ENCODE assay signal across 8 cellular contexts in genomic region chr1:224333309-224333926, GRCh38. TPM values are rescaled to one million over a fixed set of nuclear protein-coding genes. Genes with fewer than 3 reads are reported as not detected.
DNase-seq lines count a peak whose midpoint lies in the region; ATAC-seq and TF ChIP-seq lines count a peak whose summit lies in the region.

No MANE protein-coding gene starts in this region.

- H3K9me3 ChIP-seq in Karpas-422 (ENCODE audit: low read length) = peaks cover 5% of the 10 kb centered on the region
- no peaks in the 10 kb centered on the region for H3K9me3 ChIP-seq in PC-3 (ENCODE audit: low read length)

- peak overlapping the region; percentile 92 for H3K27ac ChIP-seq in Karpas-422 (ENCODE audit: low read length)
- H3K27ac ChIP-seq in PC-3 (ENCODE audit: low read length) = 0 out of 2 replicates have a peak overlapping the region, but pooled peaks have one; percentile 2

- no peaks in the 10 kb centered on the region for H3K27me3 ChIP-seq in Karpas-422 (ENCODE audit: low read length)
- H3K27me3 ChIP-seq in PC-3 (ENCODE audit: low read length) = no peaks in the 10 kb centered on the region

- no peaks in the 10 kb centered on the region for H3K27me3 Mint-ChIP-seq in chondrocyte (ENCODE audit: low read depth)

- DNase-seq in stimulated activated CD4-positive, alpha-beta T cell treated with anti-CD3 and anti-CD28 coated beads, Interleukin-4, amount 100 ng/mL, for 24 hours = peak; percentile 39
- no peak for DNase-seq in stimulated activated CD4-positive, alpha-beta T cell treated with anti-CD3 and anti-CD28 coated beads, Interleukin-4, amount 100 ng/mL, for 1 hour
- DNase-seq in Karpas-422 = peak; percentile 93
- peak; percentile 86 for DNase-seq in PC-3
- DNase-seq in chondrocyte (ENCODE audit: low spot score) = no peak
- peak; percentile 74 to 79 for DNase-seq in lung microvascular endothelial cell (ENCODE audit: low read depth in 2 of 2)
- DNase-seq in stimulated activated CD8-positive, alpha-beta memory T cell treated with anti-CD3 and anti-CD28 coated beads, Interleukin-4, amount 100 ng/mL, for 48 hours = no peak

- intact Hi-C loops in PC-3 (cut with micrococcal nuclease) = loop anchor here (1.0 to 5.0 kb wide), 4 partner anchors 57 to 217 kb away; no protein-coding TSS in a partner anchor

- no peaks in the 10 kb centered on the region for H3K36me3 Mint-ChIP-seq in chondrocyte (ENCODE audit: low read depth)

- no peaks in the 10 kb centered on the region for H3F3A ChIP-seq in PC-3 (ENCODE audit: low read length, unreplicated experiment)

- ATAC-seq in GM21786 (IDR thresholded peaks at IDR 0.05; ENCODE audit: unreplicated experiment) = peak; percentile 44
- ATAC-seq in PC-3 = peak; percentile 42

- BruUV-seq in PC-3 (replicated peaks; lab: Mats Ljungman, UMichigan) = no TSS peak

- H3K36me3 ChIP-seq in Karpas-422 (ENCODE audit: insufficient read depth, low read length) (no peaks in the 10 kb centered on the region), PC-3 (ENCODE audit: low read depth, low read length) (no peaks in the 10 kb centered on the region)

- peaks cover 15% of the 10 kb centered on the region for H3K4me1 Mint-ChIP-seq in chondrocyte (ENCODE audit: low read depth)

- TF ChIP-seq CTCF in PC-3 (conservative IDR thresholded peaks at IDR 0.05; ENCODE audit: low read depth, low read length) (peak; percentile 96), chondrocyte (IDR thresholded peaks at IDR 0.05) (peak; percentile 82)

- H3K4me3 ChIP-seq in Karpas-422 (ENCODE audit: low read length) (peak overlapping the region; percentile 55), PC-3 (ENCODE audit: low read length) (peak overlapping the region; percentile 26; the same call in 1 of the 2 replicates)

- H3K9me3 Mint-ChIP-seq in chondrocyte (ENCODE audit: low read depth) = no peaks in the 10 kb centered on the region

- POLR2A ChIA-PET in PC-3 (lab: Charles Lee; ENCODE audit: unreplicated experiment) = no interaction called here

- H4K20me1 ChIP-seq in Karpas-422 (ENCODE audit: insufficient read depth, low read depth, low read length) = no peaks in the 10 kb centered on the region
- H4K20me1 ChIP-seq in PC-3 (ENCODE audit: low read length) = no peaks in the 10 kb centered on the region

- H3K4me2 ChIP-seq in Karpas-422 (ENCODE audit: low read depth, low read length, poor library complexity, severe bottlenecking) (peak overlapping the region; percentile 67), PC-3 (ENCODE audit: low read length) (peak overlapping the region; percentile 70)

- H3K9ac ChIP-seq in Karpas-422 (ENCODE audit: low read length) = peak overlapping the region; percentile 48
- 0 out of 2 replicates have a peak overlapping the region, but pooled peaks have one; percentile 6 for H3K9ac ChIP-seq in PC-3 (ENCODE audit: low read length)

- CTCF ChIA-PET in PC-3 (lab: Charles Lee) = interaction anchor here (0.5 to 0.6 kb wide), 2 partner anchors 124 to 267 kb away, joined by 7 to 8 read pairs; no protein-coding TSS in a partner anchor

- H3K79me2 ChIP-seq in Karpas-422 (ENCODE audit: low read length) (peaks cover 20% of the 10 kb centered on the region), PC-3 (ENCODE audit: low read length) (peaks cover 16% of the 10 kb centered on the region)

- H3K27ac Mint-ChIP-seq in chondrocyte (ENCODE audit: unreplicated experiment) = no peak overlapping the region

- H3K9me2 ChIP-seq in Karpas-422 (replicated peaks; ENCODE audit: insufficient read depth, low read length) = no peaks in the 10 kb centered on the region
- H3K9me2 ChIP-seq in PC-3 (replicated peaks; ENCODE audit: low read length) = no peaks in the 10 kb centered on the region

- H3K4me3 Mint-ChIP-seq in chondrocyte (ENCODE audit: unreplicated experiment) = no peak overlapping the region

- H3K4me1 ChIP-seq in Karpas-422 (ENCODE audit: low read length) = peaks cover 34% of the 10 kb centered on the region
- H3K4me1 ChIP-seq in PC-3 (ENCODE audit: insufficient read depth, low read length) = peaks cover 25% of the 10 kb centered on the region

- H2AFZ ChIP-seq in Karpas-422 (ENCODE audit: low read length) (peak overlapping the region; percentile 83), PC-3 (ENCODE audit: low read length) (peak overlapping the region; percentile 20; the same call in 1 of the 2 replicates)

RNA-seq across cellular contexts. Expression of gene NVL, which starts 3.4 kb away (rescaled TPM):
- 27.1 and 32.0 TPM in 2 replicates for total RNA-seq in Karpas-422 (2014; rRNA removed; shearing (Covaris generic); ENCODE audit: low replicate concordance)
- total RNA-seq in PC-3 (2014; rRNA removed) (26.6 and 37.1 TPM in 2 replicates), chondrocyte (17.5 to 31.9 TPM (median 18.7 TPM) in 3 replicates), lung microvascular endothelial cell (17.2 and 18.7 TPM in 2 replicates)

RNA-seq across cellular contexts. Expression of gene CNIH4, which starts 23.3 kb away (rescaled TPM):
- total RNA-seq in Karpas-422 (2014; rRNA removed; shearing (Covaris generic); ENCODE audit: low replicate concordance) = 23.9 and 49.1 TPM in 2 replicates
- total RNA-seq in PC-3 (2014; rRNA removed) = 49.2 and 89.9 TPM in 2 replicates
- 45.4 to 55.8 TPM (median 52.7 TPM) in 3 replicates for total RNA-seq in chondrocyte
- 101 and 111 TPM in 2 replicates for total RNA-seq in lung microvascular endothelial cell

Comparison
In these comparisons a context has a peak if more than half of its experiments do, and no peak if none do; other contexts are left out.
1. DNase-seq: peak in stimulated activated CD4-positive, alpha-beta T cell treated with anti-CD3 and anti-CD28 coated beads, Interleukin-4, amount 100 ng/mL, for 24 hours (single experiment), Karpas-422 (single experiment), PC-3 (single experiment) and lung microvascular endothelial cell (2 of 2); none in stimulated activated CD4-positive, alpha-beta T cell treated with anti-CD3 and anti-CD28 coated beads, Interleukin-4, amount 100 ng/mL, for 1 hour (single experiment), chondrocyte (single experiment) and stimulated activated CD8-positive, alpha-beta memory T cell treated with anti-CD3 and anti-CD28 coated beads, Interleukin-4, amount 100 ng/mL, for 48 hours (single experiment).